Comparison of ENCODE assay signal across 11 cellular contexts in genomic region chr2:156396126-156396525, GRCh38. TPM values are rescaled to one million over a fixed set of nuclear protein-coding genes. Genes with fewer than 3 reads are reported as not detected.
DNase-seq lines count a peak whose midpoint lies in the region; ATAC-seq and TF ChIP-seq lines count a peak whose summit lies in the region.
"Had no signal": no experiment of that assay in that cellular context is flagged by ENCODE, and none has a peak within 500 bp of the region (broad histone marks: within the 10 kb centered on the region; RNA-seq: fewer than 3 reads in every experiment).

No MANE protein-coding gene starts in this region.

- CTCF ChIA-PET in activated B cell treated with CpG ODN at 0.5 μM for 24 hours (lab: Charles Lee) = interaction anchor here (0.6 to 0.8 kb wide), 2 partner anchors 65 to 193 kb away, joined by 3 to 4 read pairs; no protein-coding TSS in a partner anchor

- H3F3A ChIP-seq in smooth muscle cell (ENCODE audit: low read depth) = no peaks in the 10 kb centered on the region

- no peak for DNase-seq in activated B cell treated with CpG ODN at 0.5 μM for 24 hours
- no peak for DNase-seq in stimulated activated CD4-positive, alpha-beta T cell treated with anti-CD3 and anti-CD28 coated beads, Interleukin-15, amount 100 ng/mL, for 24 hours
- DNase-seq in activated CD4-positive, alpha-beta T cell treated with anti-CD3 and anti-CD28 coated beads, Interleukin-2, amount 50 U/mL, for 1 hour = no peak
- no peak for DNase-seq in smooth muscle cell (lab: John Stamatoyannopoulos, UW; ENCODE audit: unreplicated experiment)
- DNase-seq in NCI-H146 (lab: John Stamatoyannopoulos, UW) = no peak
- DNase-seq: activated T-cell treated with anti-CD3 and anti-CD28 coated beads, Interleukin-2, amount 50 U/mL, for 48 hours; CD4-positive, CD25-positive, alpha-beta regulatory T cell; testis had no signal

- ATAC-seq in GM18505 (IDR thresholded peaks at IDR 0.05; ENCODE audit: unreplicated experiment) (peak; percentile 32), GM21526 (IDR thresholded peaks at IDR 0.05; ENCODE audit: low FRiP score, unreplicated experiment) (peak; percentile 38), HG03196 (IDR thresholded peaks at IDR 0.05; ENCODE audit: unreplicated experiment) (peak; percentile 35), activated B cell treated with CpG ODN at 0.5 μM for 24 hours (ENCODE audit: low read depth) (peak; percentile 46)

- no peaks in the 10 kb centered on the region for H3K79me2 ChIP-seq in smooth muscle cell (ENCODE audit: low read depth)

- TF ChIP-seq POLR2A in GM18505 (IDR thresholded peaks at IDR 0.05; ENCODE audit: borderline replicate concordance, extremely low read depth, insufficient read depth, insufficient read length) = no peak

- no peaks in the 10 kb centered on the region for H3K9me3 ChIP-seq in smooth muscle cell (replicated peaks; ENCODE audit: low read depth)
- H3K9me3 ChIP-seq: testis had no signal

- TF ChIP-seq CTCF in activated B cell treated with CpG ODN at 0.5 μM for 24 hours (IDR thresholded peaks at IDR 0.05) = no peak
- no peak for TF ChIP-seq CTCF in smooth muscle cell (IDR thresholded peaks at IDR 0.05; ENCODE audit: borderline replicate concordance, insufficient read depth, poor library complexity, severe bottlenecking)

- 88% methylated on average over 2 of the region's 2 CpGs for WGBS in smooth muscle cell (ENCODE audit: low lambda C conversion rate)

- H2AFZ ChIP-seq in smooth muscle cell (ENCODE audit: low read depth) = no peak overlapping the region

- no peaks in the 10 kb centered on the region for H3K4me1 ChIP-seq in smooth muscle cell (ENCODE audit: low read depth)
- H3K4me1 ChIP-seq: testis had no signal

- H3K36me3 ChIP-seq in smooth muscle cell (ENCODE audit: low read depth) = no peaks in the 10 kb centered on the region

- POLR2A ChIA-PET in activated B cell treated with CpG ODN at 0.5 μM for 24 hours (lab: Charles Lee) = interaction anchor here (0.6 to 1.3 kb wide), 4 partner anchors 40 to 142 kb away, joined by 3 to 13 read pairs (median 4); partner anchors contain the start of gene GPD2

- no peak overlapping the region for H3K27ac ChIP-seq in smooth muscle cell (ENCODE audit: low read depth)
- H3K27ac ChIP-seq: testis had no signal

- no peak overlapping the region for H3K9ac ChIP-seq in smooth muscle cell (ENCODE audit: low read depth)

- intact Hi-C loops in activated B cell treated with CpG ODN at 0.5 μM for 24 hours (cut with micrococcal nuclease) = loop anchor here (1.0 kb wide), 1 partner anchor 142 kb away; no protein-coding TSS in a partner anchor

- no peak overlapping the region for H3K4me3 ChIP-seq in smooth muscle cell
- H3K4me3 ChIP-seq: testis had no signal

- peaks cover 2% of the 10 kb centered on the region for H3K9me3 Mint-ChIP-seq in activated B cell treated with CpG ODN at 0.5 μM for 24 hours

- H3K4me1 Mint-ChIP-seq in activated B cell treated with CpG ODN at 0.5 μM for 24 hours = peaks cover 28% of the 10 kb centered on the region

- no peak overlapping the region for H3K4me3 Mint-ChIP-seq in activated B cell treated with CpG ODN at 0.5 μM for 24 hours

- H3K27ac Mint-ChIP-seq in activated B cell treated with CpG ODN at 0.5 μM for 24 hours = peak overlapping the region; percentile 32
- H3K27ac Mint-ChIP-seq: CD4-positive, CD25-positive, alpha-beta regulatory T cell had no signal

- peaks cover 10% of the 10 kb centered on the region for H3K36me3 Mint-ChIP-seq in activated B cell treated with CpG ODN at 0.5 μM for 24 hours (ENCODE audit: low read depth)

- no peaks in the 10 kb centered on the region for H3K27me3 ChIP-seq in smooth muscle cell (ENCODE audit: low read depth)
- H3K27me3 ChIP-seq: testis had no signal

- no peak overlapping the region for H3K4me2 ChIP-seq in smooth muscle cell

- H3K27me3 Mint-ChIP-seq in activated B cell treated with CpG ODN at 0.5 μM for 24 hours = peaks cover 6% of the 10 kb centered on the region

- no peaks in the 10 kb centered on the region for H4K20me1 ChIP-seq in smooth muscle cell (ENCODE audit: low read depth)

RNA-seq across cellular contexts. Expression of gene GPD2, which starts 40.1 kb away (rescaled TPM):
- total RNA-seq in activated B cell treated with CpG ODN at 0.5 μM for 24 hours (17.8 and 18.3 TPM in 2 replicates), smooth muscle cell (25.8 and 26.2 TPM in 2 replicates)
- polyA plus RNA-seq in smooth muscle cell = 3.4 and 5.6 TPM in 2 replicates
